8 cellular contexts compared by ENCODE assay signal in the genomic region with DNA sequence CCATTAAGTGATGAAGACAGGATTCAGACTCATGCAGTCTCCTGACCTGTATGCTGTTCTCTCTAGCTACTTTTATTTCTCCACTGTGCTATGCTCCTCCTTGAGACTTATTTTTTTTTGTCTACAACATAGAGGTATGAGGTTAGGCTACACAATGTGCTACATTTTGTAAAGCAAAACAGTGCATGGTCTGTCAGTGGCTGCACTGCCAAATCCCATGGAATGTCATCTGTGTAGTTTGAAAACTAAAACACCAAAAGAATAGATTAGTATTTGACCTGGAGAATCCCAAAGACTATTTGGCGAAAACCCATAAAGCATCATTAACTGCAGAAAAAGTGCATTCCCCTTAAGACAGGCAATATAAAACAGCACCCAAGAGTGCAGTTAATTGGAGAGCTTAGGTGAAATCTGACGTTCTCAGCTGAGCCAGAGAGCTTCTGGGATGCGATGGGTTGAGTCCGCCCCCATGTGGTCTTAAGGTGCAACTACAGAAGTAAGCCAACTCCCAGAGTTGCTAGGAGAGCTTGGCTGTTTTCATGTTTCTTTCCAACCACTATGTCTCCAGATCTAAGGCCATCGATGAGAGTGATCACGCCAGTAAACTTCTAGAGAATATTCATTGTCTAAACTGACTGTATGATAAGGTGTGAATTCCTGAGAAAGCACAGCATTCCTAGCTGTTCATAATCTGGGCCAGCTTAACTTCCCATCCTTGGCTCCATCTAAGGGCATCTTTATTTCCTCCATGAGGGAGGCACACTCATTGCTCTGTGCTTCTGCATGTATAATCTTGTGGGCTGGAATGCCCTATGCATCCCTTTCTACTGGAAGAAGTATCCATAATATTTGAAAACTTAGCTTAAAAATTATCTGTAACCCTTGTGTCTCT. TPM values are rescaled to one million over a fixed set of nuclear protein-coding genes. Genes with fewer than 3 reads are reported as not detected.
DNase-seq lines count a peak whose midpoint lies in the region; ATAC-seq and TF ChIP-seq lines count a peak whose summit lies in the region.

No MANE protein-coding gene starts in this region.

- no peak overlapping the region for H3K23ac ChIP-seq in mesendoderm (ENCODE audit: low read length)

- peak; percentile 84 for ATAC-seq in CD8-positive, alpha-beta T cell
- ATAC-seq in GM19025 (IDR thresholded peaks at IDR 0.05; ENCODE audit: low read depth, unreplicated experiment) (peak; percentile 84), HG03108 (IDR thresholded peaks at IDR 0.05; ENCODE audit: unreplicated experiment) (peak; percentile 69)

- no peak overlapping the region for H2BK120ac ChIP-seq in mesendoderm (ENCODE audit: low read depth, low read length)

- no peaks in the 10 kb centered on the region for H3K79me2 ChIP-seq in mesendoderm (ENCODE audit: control insufficient read depth, insufficient read depth, low read length)

- H3K9me3 ChIP-seq in CD8-positive, alpha-beta T cell (ENCODE audit: low read length), result no peaks in the 10 kb centered on the region
- no peaks in the 10 kb centered on the region for H3K9me3 ChIP-seq in endodermal cell (ENCODE audit: control insufficient read depth, low read length)
- H3K9me3 ChIP-seq in stomach, result no peaks in the 10 kb centered on the region

- no peak for TF ChIP-seq POLR2A in stomach (IDR thresholded peaks at IDR 0.05)

- H3K79me1 ChIP-seq in mesendoderm (ENCODE audit: low read length), result no peaks in the 10 kb centered on the region

- no peak overlapping the region for H3K18ac ChIP-seq in mesendoderm (ENCODE audit: low read length)

- H3K9ac ChIP-seq in endodermal cell (ENCODE audit: extremely low read depth, low read length, poor library complexity, severe bottlenecking), result no peak overlapping the region
- no peak overlapping the region for H3K9ac ChIP-seq in mesendoderm (ENCODE audit: low read length)

- no peak overlapping the region for H4K5ac ChIP-seq in mesendoderm (ENCODE audit: low read length)

- H4K8ac ChIP-seq in mesendoderm (ENCODE audit: low read depth, low read length), result no peak overlapping the region

- 0 to 21% methylated on average over 4 to 6 of the region's 6 CpGs for WGBS in endodermal cell (ENCODE audit: insufficient coverage in 1 of 2, insufficient read length in 1 of 2), 2 experiments
- no CpG with 5 or more reads among the region's 6 CpGs for WGBS in mesendoderm (ENCODE audit: extremely low coverage, insufficient coverage, low lambda C conversion rate)
- 1 to 5% (median 3%) methylated on average over 6 of the region's 6 CpGs for WGBS in stomach, 5 donors

- no peak for TF ChIP-seq EP300 in stomach (IDR thresholded peaks at IDR 0.05)

- peaks cover 3% of the 10 kb centered on the region for H3K27me3 Mint-ChIP-seq in CD8-positive, alpha-beta T cell (ENCODE audit: low read depth)
- no peaks in the 10 kb centered on the region for H3K27me3 Mint-ChIP-seq in endodermal cell (ENCODE audit: insufficient read depth)

- peak; percentile 83 for TF ChIP-seq CTCF in CD8-positive, alpha-beta T cell (IDR thresholded peaks at IDR 0.05)
- TF ChIP-seq CTCF in endodermal cell (conservative IDR thresholded peaks at IDR 0.05), result peak; percentile 94
- TF ChIP-seq CTCF in stomach (IDR thresholded peaks at IDR 0.05), result peak in 5 of 7 experiments; percentile 83 to 92 (median 87)

- H3K4me2 ChIP-seq in mesendoderm (ENCODE audit: low read length), result no peak overlapping the region

- no peaks in the 10 kb centered on the region for H3K27me3 ChIP-seq in CD8-positive, alpha-beta T cell (ENCODE audit: insufficient read depth, low read length)
- no peaks in the 10 kb centered on the region for H3K27me3 ChIP-seq in endodermal cell (ENCODE audit: control insufficient read depth, insufficient read depth, low read length, poor library complexity, severe bottlenecking)
- H3K27me3 ChIP-seq in mesendoderm (ENCODE audit: insufficient read depth, low read length, poor library complexity), result no peaks in the 10 kb centered on the region
- H3K27me3 ChIP-seq in stomach, result no peaks in the 10 kb centered on the region

- intact Hi-C loops in CD8-positive, alpha-beta T cell (cut with DNase I, micrococcal nuclease), result loop anchor here (1.0 to 10.0 kb wide), 5 partner anchors 44 to 1210 kb away; no protein-coding TSS in a partner anchor
- intact Hi-C loops in stomach (cut with DNase I; ENCODE audit: low total_unique reads), result no loop called here

- H3K27ac Mint-ChIP-seq in CD8-positive, alpha-beta T cell, result no peak overlapping the region
- H3K27ac Mint-ChIP-seq in endodermal cell, result no peak overlapping the region

- H2BK5ac ChIP-seq in mesendoderm (ENCODE audit: low read length), result no peak overlapping the region

- no peak overlapping the region for H3K4me3 Mint-ChIP-seq in CD8-positive, alpha-beta T cell
- no peak overlapping the region for H3K4me3 Mint-ChIP-seq in endodermal cell

- CTCF ChIA-PET in CD8-positive, alpha-beta T cell (lab: Charles Lee), result interaction anchor here (0.6 to 2.6 kb wide), 22 partner anchors 10 to 1432 kb away, joined by 3 to 66 read pairs (median 4); no protein-coding TSS in a partner anchor

- no peaks in the 10 kb centered on the region for H3K36me3 ChIP-seq in CD8-positive, alpha-beta T cell (ENCODE audit: insufficient read depth, low read length)
- H3K36me3 ChIP-seq in endodermal cell (ENCODE audit: control insufficient read depth, insufficient read depth, low read length) (no peaks in the 10 kb centered on the region), mesendoderm (ENCODE audit: control insufficient read depth, insufficient read depth, low read length) (no peaks in the 10 kb centered on the region), stomach (no peaks in the 10 kb centered on the region)

- no peak overlapping the region for H2AK5ac ChIP-seq in mesendoderm (ENCODE audit: low read length)

- H3K56ac ChIP-seq in mesendoderm (ENCODE audit: low read length), result no peak overlapping the region

- no peaks in the 10 kb centered on the region for H3K36me3 Mint-ChIP-seq in CD8-positive, alpha-beta T cell
- no peaks in the 10 kb centered on the region for H3K36me3 Mint-ChIP-seq in endodermal cell (ENCODE audit: low read depth)

- no peak overlapping the region for H3K4me3 ChIP-seq in CD8-positive, alpha-beta T cell (ENCODE audit: low read depth, low read length)
- H3K4me3 ChIP-seq in endodermal cell (ENCODE audit: low read length), result no peak overlapping the region
- no peak overlapping the region for H3K4me3 ChIP-seq in mesendoderm (ENCODE audit: low read length)
- no peak overlapping the region for H3K4me3 ChIP-seq in stomach

- H3K4me1 Mint-ChIP-seq in CD8-positive, alpha-beta T cell (ENCODE audit: low read depth), result no peaks in the 10 kb centered on the region
- H3K4me1 Mint-ChIP-seq in endodermal cell, result no peaks in the 10 kb centered on the region

- no peak overlapping the region for H3K27ac ChIP-seq in CD8-positive, alpha-beta T cell (ENCODE audit: low read depth, low read length)
- H3K27ac ChIP-seq in endodermal cell (ENCODE audit: low read depth, low read length) (no peak overlapping the region), mesendoderm (ENCODE audit: low read depth, low read length) (no peak overlapping the region), stomach (no peak overlapping the region)

- no peaks in the 10 kb centered on the region for H3K4me1 ChIP-seq in CD8-positive, alpha-beta T cell (ENCODE audit: insufficient read depth, low read length)
- H3K4me1 ChIP-seq in endodermal cell (ENCODE audit: control insufficient read depth, insufficient read depth, low read length) (no peaks in the 10 kb centered on the region), mesendoderm (ENCODE audit: control insufficient read depth, low read depth, low read length) (no peaks in the 10 kb centered on the region), stomach (peaks cover 0 to 8% (median 2%) of the 10 kb centered on the region in 4 donors)

- no peak overlapping the region for H2BK15ac ChIP-seq in mesendoderm (replicated peaks; ENCODE audit: low read depth)

- H3K9me3 Mint-ChIP-seq in CD8-positive, alpha-beta T cell, result no peaks in the 10 kb centered on the region
- no peaks in the 10 kb centered on the region for H3K9me3 Mint-ChIP-seq in endodermal cell

- peak; percentile 10 to 64 (median 46) for DNase-seq in CD8-positive, alpha-beta T cell
- peak; percentile 39 for DNase-seq in NCI-H226
- DNase-seq in activated CD4-positive, alpha-beta T cell treated with anti-CD3 and anti-CD28 coated beads for 48 hours, result peak; percentile 61
- DNase-seq in endodermal cell, result peak; percentile 80
- DNase-seq in mesendoderm, result peak; percentile 72
- DNase-seq in stomach, result peak; percentile 61

- no peak overlapping the region for H3K4ac ChIP-seq in mesendoderm (ENCODE audit: low read depth, low read length)

- POLR2A ChIA-PET in CD8-positive, alpha-beta T cell (lab: Charles Lee), result no interaction called here

RNA-seq across cellular contexts. Expression of gene CYP2J2, which starts 20.7 kb away (rescaled TPM):
- total RNA-seq in CD8-positive, alpha-beta T cell, result under 1 TPM; 0.62 to 0.78 TPM
- total RNA-seq in endodermal cell (under 1 TPM; 0.29 to 0.37 TPM), stomach (10 to 100 TPM in 1 of 5 donors, 1 to 10 TPM in 4; 1.0 to 13.6 (median 3.5) TPM)
- 0.53 TPM for polyA plus RNA-seq in endodermal cell (2013, experiment 1 of 2)
- polyA plus RNA-seq in endodermal cell (2013, experiment 2 of 2), result 0.46 TPM
- polyA plus RNA-seq in mesendoderm (2013, experiment 1 of 2), result 1.3 TPM
- 1.3 TPM for polyA plus RNA-seq in mesendoderm (2013, experiment 2 of 2)
- 1 to 10 TPM in 2 of 3 donors, not detected in 1; 2.7 to 7.3 TPM for polyA plus RNA-seq in stomach
